1 cellular context compared by ENCODE assay signal in genomic region chr5:69217732-69218568, GRCh38.
TF ChIP-seq lines count a peak whose summit lies in the region.

No MANE protein-coding gene starts in this region.

TF ChIP-seq in K562, 482 proteins besides CTCF, POLR2A, EP300 and RAD21 (continued from another document and continues in another):
- TF ChIP-seq ZBTB40 (IDR thresholded peaks at IDR 0.05) (peak; percentile 45), ZBTB40 (CRISPR knock-in tag; IDR thresholded peaks at IDR 0.05) (no peak), RBM22 (IDR thresholded peaks at IDR 0.05; ENCODE audit: low read depth, low read length, poor library complexity, severe bottlenecking) (peak; percentile 72), SNRNP70 (optimal IDR thresholded peaks at IDR 0.05; ENCODE audit: low read depth, low read length) (no peak), ATF6 (CRISPR knock-in tag; IDR thresholded peaks at IDR 0.05) (0 out of 2 replicates have a peak, but pooled peaks have one; percentile 55), NFYB (IDR thresholded peaks at IDR 0.05; ENCODE audit: extremely low read depth, insufficient read length) (peak; percentile 82), ZNF431 (CRISPR knock-in tag; IDR thresholded peaks at IDR 0.05) (no peak), SIN3A (IDR thresholded peaks at IDR 0.05; ENCODE audit: borderline replicate concordance in 2 of 2, control insufficient read depth in 1 of 2, low read depth in 2 of 2, low read length in 2 of 2) (peak in 1 of 2 experiments; percentile 64; a peak in 1 of 4 replicates), BRF2 (IDR thresholded peaks at IDR 0.05; ENCODE audit: borderline replicate concordance, insufficient read depth, insufficient read length) (no peak), NR4A1 (CRISPR knock-in tag; IDR thresholded peaks at IDR 0.05) (no peak), NR4A1 (tag; IDR thresholded peaks at IDR 0.05) (no peak), RBM25 (IDR thresholded peaks at IDR 0.05; ENCODE audit: low read depth, low read length, severe bottlenecking) (no peak), ID3 (CRISPR knock-in tag; IDR thresholded peaks at IDR 0.05) (no peak), ID3 (tag; IDR thresholded peaks at IDR 0.05) (peak; percentile 84), GATAD2A (IDR thresholded peaks at IDR 0.05) (peak; percentile 41; the same call in 1 of the 2 replicates), TCF7 (IDR thresholded peaks at IDR 0.05; ENCODE audit: borderline replicate concordance) (no peak), ZNF696 (CRISPR knock-in tag; conservative IDR thresholded peaks at IDR 0.05) (no peak), NEUROD1 (IDR thresholded peaks at IDR 0.05; ENCODE audit: borderline replicate concordance, low read depth, low read length, partially characterized antibody) (peak; percentile 30), VEZF1 (CRISPR knock-in tag; IDR thresholded peaks at IDR 0.05) (peak; percentile 61), ZNF239 (CRISPR knock-in tag; IDR thresholded peaks at IDR 0.05) (no peak), RBFOX2 (IDR thresholded peaks at IDR 0.05; ENCODE audit: low read depth, low read length) (peak; percentile 94), ETV5 (CRISPR knock-in tag; IDR thresholded peaks at IDR 0.05; ENCODE audit: low read depth) (peak; percentile 81; the same call in 1 of the 2 replicates), NKRF (IDR thresholded peaks at IDR 0.05; ENCODE audit: borderline replicate concordance) (peak; percentile 87), FOXM1 (IDR thresholded peaks at IDR 0.05; ENCODE audit: low read depth) (0 out of 2 replicates have a peak, but pooled peaks have one; percentile 34), FOXM1 (CRISPR knock-in tag; IDR thresholded peaks at IDR 0.05; ENCODE audit: low read depth) (peak; percentile 89), MNT (conservative IDR thresholded peaks at IDR 0.05) (peak; percentile 45 to 50), SP2 (IDR thresholded peaks at IDR 0.05; ENCODE audit: extremely low read depth, low read depth, low read length, poor library complexity, severe bottlenecking) (no peak), THAP12 (CRISPR knock-in tag; IDR thresholded peaks at IDR 0.05) (peak; percentile 63; the same call in 1 of the 2 replicates), BCL6 (CRISPR knock-in tag; IDR thresholded peaks at IDR 0.05) (no peak), ZNF639 (CRISPR knock-in tag; conservative IDR thresholded peaks at IDR 0.05 in 1 of 2, IDR thresholded peaks at IDR 0.05 in 1 of 2) (peak in 1 of 2 experiments; percentile 89; a peak in 2 of 4 replicates), PCBP2 (IDR thresholded peaks at IDR 0.05; ENCODE audit: low read depth, low read length, poor library complexity, severe bottlenecking) (no peak), L3MBTL2 (IDR thresholded peaks at IDR 0.05) (peak; percentile 69)
